ENCODE assay signal across 3 cellular contexts in genomic region chr5:173252641-173253040, GRCh38. TPM values are rescaled to one million over a fixed set of nuclear protein-coding genes. Genes with fewer than 3 reads are reported as not detected.
"Had no signal": no experiment of that assay in that cellular context is flagged by ENCODE, and none has a peak within 500 bp of the region (broad histone marks: within the 10 kb centered on the region; RNA-seq: fewer than 3 reads in every experiment).

No MANE protein-coding gene starts in this region.

RNA-seq across cellular contexts. Expression of gene NKX2-5, which starts 17.6 kb away (rescaled TPM):
- total RNA-seq: GM23248, HFFc6 had no signal
- polyA plus RNA-seq: GM23248, IgD-negative memory B cell had no signal
